8 cellular contexts compared by ENCODE assay signal in genomic region chr13:101415358-101416174, GRCh38. TPM values are rescaled to one million over a fixed set of nuclear protein-coding genes. Genes with fewer than 3 reads are reported as not detected.
DNase-seq lines count a peak whose midpoint lies in the region; ATAC-seq and TF ChIP-seq lines count a peak whose summit lies in the region.

No MANE protein-coding gene starts in this region.

- H3K27ac ChIP-seq in brain microvascular endothelial cell, result no peak overlapping the region
- H3K27ac ChIP-seq in lower lobe of right lung, result no peak overlapping the region
- H3K27ac ChIP-seq in aorta (ENCODE audit: low read depth in 1 of 2, low read length in 2 of 2), result peak overlapping the region in 1 of 2 donors; percentile 49

- in situ Hi-C loops in brain microvascular endothelial cell (cut with HindIII; ENCODE audit: low pct_ligation_motif_present, low sequenced_read_pairs), result no loop called here

- WGBS in aorta, 2 donors, result 9 to 11% methylated on average over 26 to 43 of the region's 43 CpGs

- H3K9me3 Mint-ChIP-seq in stimulated activated naive CD8-positive, alpha-beta T cell treated with anti-CD3 and anti-CD28 coated beads, Interleukin-15, amount 100 ng/mL, for 72 hours, result no peaks in the 10 kb centered on the region

- H3K27me3 Mint-ChIP-seq in stimulated activated naive CD8-positive, alpha-beta T cell treated with anti-CD3 and anti-CD28 coated beads, Interleukin-15, amount 100 ng/mL, for 72 hours, result peaks cover 49% of the 10 kb centered on the region

- H3K27me3 ChIP-seq in brain microvascular endothelial cell (replicated peaks) (no peaks in the 10 kb centered on the region), lower lobe of right lung (ENCODE audit: low read depth) (peaks cover 20% of the 10 kb centered on the region), aorta (ENCODE audit: control insufficient read depth in 1 of 2, insufficient read depth in 2 of 2, low read length in 1 of 2) (no peaks in the 10 kb centered on the region)

- H3K4me1 ChIP-seq in lower lobe of right lung (no peaks in the 10 kb centered on the region), aorta (ENCODE audit: control insufficient read depth in 1 of 2, insufficient read depth in 2 of 2, low read length in 2 of 2) (peaks cover 0 to 1% of the 10 kb centered on the region in 2 donors)

- H3K4me3 Mint-ChIP-seq in stimulated activated naive CD8-positive, alpha-beta T cell treated with anti-CD3 and anti-CD28 coated beads, Interleukin-15, amount 100 ng/mL, for 72 hours, result no peak overlapping the region

- H3K9me3 ChIP-seq in lower lobe of right lung (no peaks in the 10 kb centered on the region), aorta (ENCODE audit: control insufficient read depth, low read length) (no peaks in the 10 kb centered on the region)

- H3K36me3 ChIP-seq in brain microvascular endothelial cell (replicated peaks) (no peaks in the 10 kb centered on the region), lower lobe of right lung (no peaks in the 10 kb centered on the region), aorta (ENCODE audit: control insufficient read depth in 1 of 2, insufficient read depth in 2 of 2, low read length in 1 of 2) (no peaks in the 10 kb centered on the region)

- DNase-seq in stimulated activated naive CD8-positive, alpha-beta T cell treated with anti-CD3 and anti-CD28 coated beads, Interleukin-15, amount 100 ng/mL, for 72 hours, result no peak
- DNase-seq in stimulated activated naive CD8-positive, alpha-beta T cell treated with anti-CD3 and anti-CD28 coated beads, Interleukin-15, Interleukin-2, amounts not matched to agents 100 U/mL and 50 U/mL, for 24 hours, result no peak
- DNase-seq in brain microvascular endothelial cell (no peak), lower lobe of right lung (no peak), aorta (peak in 1 of 2 donors; percentile 75), HT-29 (ENCODE audit: low spot score) (no peak), NCI-H2107 (lab: John Stamatoyannopoulos, UW) (no peak)

- no peak for TF ChIP-seq CTCF in brain microvascular endothelial cell (IDR thresholded peaks at IDR 0.05; ENCODE audit: low read depth, low read length, missing control alignments)
- no peak for TF ChIP-seq CTCF in lower lobe of right lung (IDR thresholded peaks at IDR 0.05)

- intact Hi-C loops in lower lobe of right lung (cut with DNase I), result no loop called here
- intact Hi-C loops in aorta (cut with DNase I), result no loop called here

- H3K4me3 ChIP-seq in brain microvascular endothelial cell (ENCODE audit: low read depth, low read length) (peak overlapping the region; percentile 71), lower lobe of right lung (peak overlapping the region; percentile 55), aorta (ENCODE audit: low read length in 2 of 2) (peak overlapping the region; percentile 83 to 90)

- peak; percentile 58 for ATAC-seq in stimulated activated naive CD8-positive, alpha-beta T cell treated with anti-CD3 and anti-CD28 coated beads, Interleukin-15, amount 100 ng/mL, for 72 hours
- no peak for ATAC-seq in stimulated activated naive CD8-positive, alpha-beta T cell treated with anti-CD3 and anti-CD28 coated beads, Interleukin-15, Interleukin-2, amounts not matched to agents 100 U/mL and 50 U/mL, for 24 hours
- ATAC-seq in lower lobe of right lung, result peak in 1 of 2 donors; percentile 39
- ATAC-seq in aorta (ENCODE audit: low FRiP score), result peak; percentile 49
- no peak for ATAC-seq in GM21723 (IDR thresholded peaks at IDR 0.05; ENCODE audit: unreplicated experiment)

- H3K27ac Mint-ChIP-seq in stimulated activated naive CD8-positive, alpha-beta T cell treated with anti-CD3 and anti-CD28 coated beads, Interleukin-15, amount 100 ng/mL, for 72 hours, result no peak overlapping the region

- no peaks in the 10 kb centered on the region for H3K4me1 Mint-ChIP-seq in stimulated activated naive CD8-positive, alpha-beta T cell treated with anti-CD3 and anti-CD28 coated beads, Interleukin-15, amount 100 ng/mL, for 72 hours

RNA-seq across cellular contexts. Expression of gene NALCN, which starts 0.7 kb away (rescaled TPM):
- 0.83 TPM for total RNA-seq in lower lobe of right lung
- 10 to 100 TPM; 11.3 to 16.2 TPM for total RNA-seq in aorta
- polyA plus RNA-seq in aorta, result 1 to 10 TPM; 2.4 to 5.1 TPM
- not detected in 2 replicates for total RNA-seq in HT-29 (2014; rRNA removed; shearing (Covaris generic))

RNA-seq across cellular contexts. Expression of gene ITGBL1, which starts 36.9 kb away (rescaled TPM):
- 9.5 TPM for total RNA-seq in lower lobe of right lung
- total RNA-seq in aorta, result 100 to 1,000 TPM; 110 to 121 TPM
- polyA plus RNA-seq in aorta, result 100 to 1,000 TPM; 121 to 144 TPM
- not detected in 2 replicates for total RNA-seq in HT-29 (2014; rRNA removed; shearing (Covaris generic))

Comparison
In these comparisons a context has a peak if more than half of its experiments do, and no peak if none do; other contexts are left out.
1. ATAC-seq: peak in stimulated activated naive CD8-positive, alpha-beta T cell treated with anti-CD3 and anti-CD28 coated beads, Interleukin-15, amount 100 ng/mL, for 72 hours (single experiment) and aorta (single experiment); none in stimulated activated naive CD8-positive, alpha-beta T cell treated with anti-CD3 and anti-CD28 coated beads, Interleukin-15, Interleukin-2, amounts not matched to agents 100 U/mL and 50 U/mL, for 24 hours (single experiment) and GM21723 (single experiment).
2. RNA of gene ITGBL1, which starts 36.9 kb away (total RNA-seq): 110 to 121 TPM in aorta; 9.5 TPM in lower lobe of right lung (single experiment) and not detected in HT-29; every median in the first group is over 10 times any median in the second.
3. Peak in every context shown above with its lines, with median percentiles within 50 percentile points of each other: H3K4me3 ChIP-seq.